21 cellular contexts compared by ENCODE assay signal in genomic region chr15:90611157-90611556, GRCh38.
A peak's percentile ranks its signal among the peaks of the same experiment; 100 is the strongest.
DNase-seq lines count a peak whose midpoint lies in the region; ATAC-seq and TF ChIP-seq lines count a peak whose summit lies in the region.
"Had no signal": no experiment of that assay in that cellular context is flagged by ENCODE, and none has a peak within 500 bp of the region (broad histone marks: within the 10 kb centered on the region; RNA-seq: fewer than 3 reads in every experiment).

No MANE protein-coding gene starts in this region.

- H3K36me3 ChIP-seq in right atrium auricular region (peaks cover 42% of the 10 kb centered on the region), parathyroid adenoma (ENCODE audit: control insufficient read depth, insufficient read depth, low read length) (no peaks in the 10 kb centered on the region), uterus (no peaks in the 10 kb centered on the region)
- peaks cover 23% of the 10 kb centered on the region for H3K36me3 ChIP-seq in effector memory CD4-positive, alpha-beta T cell (ENCODE audit: control insufficient read depth, insufficient read depth, low read length)
- H3K36me3 ChIP-seq: BE2C had no signal

- H3K4me3 Mint-ChIP-seq in activated CD8-positive, alpha-beta memory T cell treated with anti-CD3 and anti-CD28 coated beads, Interleukin-2, amount 10 ng/mL, durations not matched to agents 7 days and 5 days, result no peak overlapping the region
- H3K4me3 Mint-ChIP-seq: activated T-helper 17 cell treated with anti-CD3 and anti-CD28 coated beads, Interleukin-2, amount 50 U/mL, for 72 hours; GM23338; naive thymus-derived CD8-positive, alpha-beta T cell had no signal

- H3K4me1 ChIP-seq in right atrium auricular region, result peaks cover 0 to 29% of the 10 kb centered on the region in 2 donors
- no peaks in the 10 kb centered on the region for H3K4me1 ChIP-seq in parathyroid adenoma
- peaks cover 4 to 13% of the 10 kb centered on the region in 2 donors for H3K4me1 ChIP-seq in uterus
- no peaks in the 10 kb centered on the region for H3K4me1 ChIP-seq in effector memory CD4-positive, alpha-beta T cell (ENCODE audit: control insufficient read depth, insufficient read depth, low read length, poor library complexity, severe bottlenecking)
- H3K4me1 ChIP-seq: BE2C had no signal

- H3K9me3 ChIP-seq in right atrium auricular region (no peaks in the 10 kb centered on the region), parathyroid adenoma (ENCODE audit: control insufficient read depth, low read length) (no peaks in the 10 kb centered on the region), uterus (no peaks in the 10 kb centered on the region)
- no peaks in the 10 kb centered on the region for H3K9me3 ChIP-seq in effector memory CD4-positive, alpha-beta T cell (ENCODE audit: control insufficient read depth, low read length)
- H3K9me3 ChIP-seq: BE2C, tibial nerve had no signal

- no peak overlapping the region for H2AFZ ChIP-seq in parathyroid adenoma
- H2AFZ ChIP-seq: GM23338 had no signal

- CTCF ChIA-PET in activated CD8-positive, alpha-beta memory T cell treated with anti-CD3 and anti-CD28 coated beads, Interleukin-2, amount 10 ng/mL, durations not matched to agents 7 days and 5 days (lab: Charles Lee), result interaction anchor here (0.6 kb wide), 1 partner anchor 61 kb away, joined by 3 read pairs; no protein-coding TSS in a partner anchor

- H3K9ac ChIP-seq in parathyroid adenoma, result no peak overlapping the region
- H3K9ac ChIP-seq: KMS-11 had no signal

- H3K27me3 ChIP-seq in right atrium auricular region, result no peaks in the 10 kb centered on the region
- no peaks in the 10 kb centered on the region for H3K27me3 ChIP-seq in parathyroid adenoma (ENCODE audit: control insufficient read depth, insufficient read depth, low read length)
- H3K27me3 ChIP-seq in uterus, result no peaks in the 10 kb centered on the region
- H3K27me3 ChIP-seq in effector memory CD4-positive, alpha-beta T cell (replicated peaks; ENCODE audit: control insufficient read depth, insufficient read depth, low read length, poor library complexity, severe bottlenecking), result no peaks in the 10 kb centered on the region
- H3K27me3 ChIP-seq: BE2C, tibial nerve had no signal

- peaks cover 33% of the 10 kb centered on the region for H3K36me3 Mint-ChIP-seq in activated CD8-positive, alpha-beta memory T cell treated with anti-CD3 and anti-CD28 coated beads, Interleukin-2, amount 10 ng/mL, durations not matched to agents 7 days and 5 days

- no peaks in the 10 kb centered on the region for H3K9me3 Mint-ChIP-seq in activated CD8-positive, alpha-beta memory T cell treated with anti-CD3 and anti-CD28 coated beads, Interleukin-2, amount 10 ng/mL, durations not matched to agents 7 days and 5 days (ENCODE audit: low read depth)
- H3K9me3 Mint-ChIP-seq: activated T-helper 17 cell treated with anti-CD3 and anti-CD28 coated beads, Interleukin-2, amount 50 U/mL, for 72 hours; GM23338; naive thymus-derived CD8-positive, alpha-beta T cell had no signal

- H3K4me2 ChIP-seq in parathyroid adenoma (ENCODE audit: low read length), result no peak overlapping the region
- H3K4me2 ChIP-seq: KMS-11 had no signal

- DNase-seq in activated CD8-positive, alpha-beta memory T cell treated with anti-CD3 and anti-CD28 coated beads, Interleukin-2, amount 10 ng/mL, durations not matched to agents 7 days and 5 days, result no peak
- no peak for DNase-seq in activated CD8-positive, alpha-beta memory T cell treated with anti-CD3 and anti-CD28 coated beads, Interleukin-2, amount 50 U/mL, for 48 hours
- DNase-seq in right atrium auricular region (ENCODE audit: low spot score), result no peak
- DNase-seq in uterus, result no peak
- DNase-seq in globus pallidus (ENCODE audit: low spot score), result no peak
- DNase-seq in effector memory CD4-positive, alpha-beta T cell, result no peak
- no peak for DNase-seq in NCI-H748 (lab: John Stamatoyannopoulos, UW; ENCODE audit: unreplicated experiment)
- DNase-seq: 8988T; activated CD8-positive, alpha-beta memory T cell treated with anti-CD3 and anti-CD28 coated beads for 24 hours; BE2C; dermis blood vessel endothelial cell; naive thymus-derived CD8-positive, alpha-beta T cell; NCI-H187 treated with DMSO at 0.1 percent for 48 hours; NCI-H2227 treated with DMSO at 0.1 percent for 48 hours; posterior cingulate gyrus had no signal

- H3K27ac ChIP-seq in right atrium auricular region, result peak overlapping the region; percentile 14 to 51
- peak overlapping the region; percentile 44 for H3K27ac ChIP-seq in parathyroid adenoma
- H3K27ac ChIP-seq in uterus, result peak overlapping the region; percentile 58 to 76
- no peak overlapping the region for H3K27ac ChIP-seq in effector memory CD4-positive, alpha-beta T cell (ENCODE audit: insufficient read depth, low read length, poor library complexity, severe bottlenecking)
- H3K27ac ChIP-seq: KMS-11 had no signal

- TF ChIP-seq POLR2A in uterus (IDR thresholded peaks at IDR 0.05), result no peak

- H3K4me1 Mint-ChIP-seq in activated CD8-positive, alpha-beta memory T cell treated with anti-CD3 and anti-CD28 coated beads, Interleukin-2, amount 10 ng/mL, durations not matched to agents 7 days and 5 days, result peaks cover 9% of the 10 kb centered on the region

- H3K27me3 Mint-ChIP-seq in activated CD8-positive, alpha-beta memory T cell treated with anti-CD3 and anti-CD28 coated beads, Interleukin-2, amount 10 ng/mL, durations not matched to agents 7 days and 5 days, result no peaks in the 10 kb centered on the region
- H3K27me3 Mint-ChIP-seq: activated T-helper 17 cell treated with anti-CD3 and anti-CD28 coated beads, Interleukin-2, amount 50 U/mL, for 72 hours; naive thymus-derived CD8-positive, alpha-beta T cell had no signal

- H3K27ac Mint-ChIP-seq in activated CD8-positive, alpha-beta memory T cell treated with anti-CD3 and anti-CD28 coated beads, Interleukin-2, amount 10 ng/mL, durations not matched to agents 7 days and 5 days, result peak overlapping the region; percentile 7
- H3K27ac Mint-ChIP-seq: activated T-helper 17 cell treated with anti-CD3 and anti-CD28 coated beads, Interleukin-2, amount 50 U/mL, for 72 hours; GM23338 had no signal

- TF ChIP-seq CTCF in right atrium auricular region (IDR thresholded peaks at IDR 0.05) (no peak), parathyroid adenoma (IDR thresholded peaks at IDR 0.05) (no peak), uterus (IDR thresholded peaks at IDR 0.05) (no peak)

- no peaks in the 10 kb centered on the region for H3K79me2 ChIP-seq in parathyroid adenoma

- no peak overlapping the region for H3K4me3 ChIP-seq in right atrium auricular region
- H3K4me3 ChIP-seq in parathyroid adenoma (ENCODE audit: low read depth, low read length), result no peak overlapping the region
- H3K4me3 ChIP-seq in uterus, result no peak overlapping the region
- H3K4me3 ChIP-seq in effector memory CD4-positive, alpha-beta T cell (ENCODE audit: insufficient read depth, low read depth, low read length, poor library complexity, severe bottlenecking), result no peak overlapping the region
- H3K4me3 ChIP-seq: GM23338, tibial nerve had no signal

- intact Hi-C loops in uterus (cut with DNase I; ENCODE audit: low total_unique reads), result no loop called here

- ATAC-seq in activated CD8-positive, alpha-beta memory T cell treated with anti-CD3 and anti-CD28 coated beads, Interleukin-2, amount 10 ng/mL, durations not matched to agents 7 days and 5 days, result no peak
- ATAC-seq: activated CD4-positive, CD25-positive, alpha-beta regulatory T cell treated with anti-CD3 and anti-CD28 coated beads, Interleukin-2, amount 50 U/mL, for 24 hours; activated T-helper 17 cell treated with anti-CD3 and anti-CD28 coated beads, Interleukin-2, amount 50 U/mL, for 72 hours; GM23338; naive thymus-derived CD8-positive, alpha-beta T cell had no signal
